ENCODE assay signal across 20 cellular contexts in genomic region chr9:134712922-134713321, GRCh38.
DNase-seq lines count a peak whose midpoint lies in the region; ATAC-seq and TF ChIP-seq lines count a peak whose summit lies in the region.
"Had no signal": no experiment of that assay in that cellular context is flagged by ENCODE, and none has a peak within 500 bp of the region (broad histone marks: within the 10 kb centered on the region; RNA-seq: fewer than 3 reads in every experiment).

No MANE protein-coding gene starts in this region.

- peak overlapping the region in 1 of 2 donors; percentile 47 for H3K4me3 ChIP-seq in stomach smooth muscle (ENCODE audit: low read length in 2 of 2)
- H3K4me3 ChIP-seq: upper lobe of right lung had no signal

- no peak overlapping the region for H3K4me3 Mint-ChIP-seq in activated naive CD4-positive, alpha-beta T cell treated with anti-CD3 and anti-CD28 coated beads for 36 hours
- H3K4me3 Mint-ChIP-seq in activated naive CD4-positive, alpha-beta T cell treated with anti-CD3 and anti-CD28 coated beads, Interleukin-2, amount 10 ng/mL, durations not matched to agents 7 days and 5 days, result no peak overlapping the region
- H3K4me3 Mint-ChIP-seq in effector memory CD8-positive, alpha-beta T cell, result no peak overlapping the region
- no peak overlapping the region for H3K4me3 Mint-ChIP-seq in natural killer cell
- H3K4me3 Mint-ChIP-seq in activated CD4-positive, alpha-beta T cell treated with anti-CD3 and anti-CD28 coated beads, Interleukin-2, amount 10 ng/mL, durations not matched to agents 7 days and 5 days, result no peak overlapping the region
- H3K4me3 Mint-ChIP-seq: activated CD8-positive, alpha-beta T cell treated with anti-CD3 and anti-CD28 coated beads for 36 hours; activated T-cell treated with anti-CD3 and anti-CD28 coated beads, Interleukin-2, amount 50 U/mL, for 4 hours had no signal

- no peaks in the 10 kb centered on the region for H3K27me3 Mint-ChIP-seq in activated naive CD4-positive, alpha-beta T cell treated with anti-CD3 and anti-CD28 coated beads for 36 hours (ENCODE audit: low read depth)
- H3K27me3 Mint-ChIP-seq in activated naive CD4-positive, alpha-beta T cell treated with anti-CD3 and anti-CD28 coated beads, Interleukin-2, amount 10 ng/mL, durations not matched to agents 7 days and 5 days, result no peaks in the 10 kb centered on the region
- H3K27me3 Mint-ChIP-seq in effector memory CD8-positive, alpha-beta T cell, result no peaks in the 10 kb centered on the region
- H3K27me3 Mint-ChIP-seq in natural killer cell (ENCODE audit: low read depth in 2 of 2), result no peaks in the 10 kb centered on the region
- no peaks in the 10 kb centered on the region for H3K27me3 Mint-ChIP-seq in activated CD4-positive, alpha-beta T cell treated with anti-CD3 and anti-CD28 coated beads, Interleukin-2, amount 10 ng/mL, durations not matched to agents 7 days and 5 days
- H3K27me3 Mint-ChIP-seq: activated CD8-positive, alpha-beta T cell treated with anti-CD3 and anti-CD28 coated beads for 36 hours had no signal

- peaks cover 69% of the 10 kb centered on the region for H3K4me1 ChIP-seq in stomach smooth muscle (ENCODE audit: control insufficient read depth, insufficient read depth, low read length)

- H3K27ac ChIP-seq in stomach smooth muscle (ENCODE audit: low read length), result peak overlapping the region; percentile 99
- no peak overlapping the region for H3K27ac ChIP-seq in caudate nucleus (ENCODE audit: low read depth, low read length)
- H3K27ac ChIP-seq: neutrophil, upper lobe of right lung had no signal

- H3K9ac ChIP-seq in stomach smooth muscle (ENCODE audit: low read length in 2 of 2), result peak overlapping the region; percentile 21 to 27

- no peaks in the 10 kb centered on the region for H3K27me3 ChIP-seq in stomach smooth muscle (ENCODE audit: control insufficient read depth in 1 of 2, insufficient read depth in 2 of 2, low read length in 2 of 2)
- H3K27me3 ChIP-seq: BE2C, neutrophil, upper lobe of right lung had no signal

- H3K36me3 Mint-ChIP-seq in activated naive CD4-positive, alpha-beta T cell treated with anti-CD3 and anti-CD28 coated beads for 36 hours (ENCODE audit: low read depth), result no peaks in the 10 kb centered on the region
- peaks cover 1% of the 10 kb centered on the region for H3K36me3 Mint-ChIP-seq in activated naive CD4-positive, alpha-beta T cell treated with anti-CD3 and anti-CD28 coated beads, Interleukin-2, amount 10 ng/mL, durations not matched to agents 7 days and 5 days
- H3K36me3 Mint-ChIP-seq in effector memory CD8-positive, alpha-beta T cell (ENCODE audit: insufficient read depth), result peaks cover 3% of the 10 kb centered on the region
- H3K36me3 Mint-ChIP-seq in natural killer cell, result no peaks in the 10 kb centered on the region
- H3K36me3 Mint-ChIP-seq in activated CD4-positive, alpha-beta T cell treated with anti-CD3 and anti-CD28 coated beads, Interleukin-2, amount 10 ng/mL, durations not matched to agents 7 days and 5 days (ENCODE audit: low read depth), result no peaks in the 10 kb centered on the region

- CTCF ChIA-PET in activated naive CD4-positive, alpha-beta T cell treated with anti-CD3 and anti-CD28 coated beads for 36 hours (lab: Charles Lee), result no interaction called here
- CTCF ChIA-PET in activated naive CD4-positive, alpha-beta T cell treated with anti-CD3 and anti-CD28 coated beads, Interleukin-2, amount 10 ng/mL, durations not matched to agents 7 days and 5 days (lab: Charles Lee), result no interaction called here
- CTCF ChIA-PET in activated CD4-positive, alpha-beta T cell treated with anti-CD3 and anti-CD28 coated beads, Interleukin-2, amount 10 ng/mL, durations not matched to agents 7 days and 5 days (lab: Charles Lee), result no interaction called here

- POLR2A ChIA-PET in activated CD4-positive, alpha-beta T cell treated with anti-CD3 and anti-CD28 coated beads, Interleukin-2, amount 10 ng/mL, durations not matched to agents 7 days and 5 days (lab: Charles Lee), result no interaction called here

- peaks cover 1% of the 10 kb centered on the region for H3K4me1 Mint-ChIP-seq in activated naive CD4-positive, alpha-beta T cell treated with anti-CD3 and anti-CD28 coated beads for 36 hours (ENCODE audit: low read depth)
- H3K4me1 Mint-ChIP-seq in activated naive CD4-positive, alpha-beta T cell treated with anti-CD3 and anti-CD28 coated beads, Interleukin-2, amount 10 ng/mL, durations not matched to agents 7 days and 5 days, result no peaks in the 10 kb centered on the region
- H3K4me1 Mint-ChIP-seq in effector memory CD8-positive, alpha-beta T cell (ENCODE audit: low read depth in 2 of 2), result peaks cover 0 to 16% of the 10 kb centered on the region in 2 donors
- H3K4me1 Mint-ChIP-seq in natural killer cell, result peaks cover 7 to 34% of the 10 kb centered on the region in 2 donors
- no peaks in the 10 kb centered on the region for H3K4me1 Mint-ChIP-seq in activated CD4-positive, alpha-beta T cell treated with anti-CD3 and anti-CD28 coated beads, Interleukin-2, amount 10 ng/mL, durations not matched to agents 7 days and 5 days

- DNase-seq in activated naive CD4-positive, alpha-beta T cell treated with anti-CD3 and anti-CD28 coated beads for 36 hours, result no peak
- no peak for DNase-seq in activated naive CD4-positive, alpha-beta T cell treated with anti-CD3 and anti-CD28 coated beads, Interleukin-2, amount 10 ng/mL, durations not matched to agents 7 days and 5 days
- no peak for DNase-seq in effector memory CD8-positive, alpha-beta T cell
- no peak for DNase-seq in natural killer cell
- DNase-seq in caudate nucleus (lab: John Stamatoyannopoulos, UW), result no peak
- no peak for DNase-seq in activated CD4-positive, alpha-beta T cell treated with anti-CD3 and anti-CD28 coated beads, Interleukin-2, amount 10 ng/mL, durations not matched to agents 7 days and 5 days
- no peak for DNase-seq in activated CD4-positive, alpha-beta T cell treated with anti-CD3 and anti-CD28 coated beads, Interleukin-2, amount 50 U/mL, for 48 hours
- DNase-seq: 8988T; activated CD8-positive, alpha-beta T cell treated with anti-CD3 and anti-CD28 coated beads for 36 hours; activated T-cell treated with anti-CD3 and anti-CD28 coated beads, Interleukin-2, amount 50 U/mL, for 4 hours; BE2C; kidney glomerular epithelial cell; NCI-H1105 treated with DMSO at 0.1 percent for 48 hours; NCI-H526 treated with DMSO at 0.1 percent for 48 hours; retina; stimulated activated naive CD4-positive, alpha-beta T cell; T-helper 2 cell; upper lobe of right lung had no signal

- intact Hi-C loops in activated naive CD4-positive, alpha-beta T cell treated with anti-CD3 and anti-CD28 coated beads for 36 hours (cut with micrococcal nuclease), result no loop called here
- intact Hi-C loops in natural killer cell (cut with micrococcal nuclease), result no loop called here

- ATAC-seq in effector memory CD8-positive, alpha-beta T cell (replicated peaks), result no peak
- ATAC-seq in natural killer cell, result no peak
- ATAC-seq: activated CD8-positive, alpha-beta T cell treated with anti-CD3 and anti-CD28 coated beads for 36 hours; activated T-cell treated with anti-CD3 and anti-CD28 coated beads, Interleukin-2, amount 50 U/mL, for 4 hours; upper lobe of right lung had no signal

- peaks cover 7 to 9% of the 10 kb centered on the region in 2 donors for H3K36me3 ChIP-seq in stomach smooth muscle (ENCODE audit: control insufficient read depth in 2 of 2, insufficient read depth in 2 of 2, low read length in 2 of 2)
- H3K36me3 ChIP-seq: BE2C, neutrophil, upper lobe of right lung had no signal

- peak overlapping the region; percentile 24 for H3K27ac Mint-ChIP-seq in activated naive CD4-positive, alpha-beta T cell treated with anti-CD3 and anti-CD28 coated beads for 36 hours
- no peak overlapping the region for H3K27ac Mint-ChIP-seq in activated naive CD4-positive, alpha-beta T cell treated with anti-CD3 and anti-CD28 coated beads, Interleukin-2, amount 10 ng/mL, durations not matched to agents 7 days and 5 days
- H3K27ac Mint-ChIP-seq in effector memory CD8-positive, alpha-beta T cell, result peak overlapping the region; percentile 73 to 92
- H3K27ac Mint-ChIP-seq in natural killer cell, result peak overlapping the region; percentile 14 to 70
- no peak overlapping the region for H3K27ac Mint-ChIP-seq in activated CD4-positive, alpha-beta T cell treated with anti-CD3 and anti-CD28 coated beads, Interleukin-2, amount 10 ng/mL, durations not matched to agents 7 days and 5 days
- H3K27ac Mint-ChIP-seq: activated CD8-positive, alpha-beta T cell treated with anti-CD3 and anti-CD28 coated beads for 36 hours had no signal

- no peaks in the 10 kb centered on the region for H3K9me3 Mint-ChIP-seq in activated naive CD4-positive, alpha-beta T cell treated with anti-CD3 and anti-CD28 coated beads for 36 hours
- peaks cover 18% of the 10 kb centered on the region for H3K9me3 Mint-ChIP-seq in activated naive CD4-positive, alpha-beta T cell treated with anti-CD3 and anti-CD28 coated beads, Interleukin-2, amount 10 ng/mL, durations not matched to agents 7 days and 5 days
- H3K9me3 Mint-ChIP-seq in effector memory CD8-positive, alpha-beta T cell, result peaks cover 0 to 10% of the 10 kb centered on the region in 2 donors
- H3K9me3 Mint-ChIP-seq in natural killer cell, result peaks cover 6% of the 10 kb centered on the region in 2 donors
- H3K9me3 Mint-ChIP-seq in activated CD4-positive, alpha-beta T cell treated with anti-CD3 and anti-CD28 coated beads, Interleukin-2, amount 10 ng/mL, durations not matched to agents 7 days and 5 days, result peaks cover 18% of the 10 kb centered on the region
- H3K9me3 Mint-ChIP-seq: activated T-cell treated with anti-CD3 and anti-CD28 coated beads, Interleukin-2, amount 50 U/mL, for 4 hours had no signal

- no peak for TF ChIP-seq CTCF in natural killer cell (IDR thresholded peaks at IDR 0.05)

- H3K9me3 ChIP-seq in stomach smooth muscle (ENCODE audit: control insufficient read depth in 2 of 2, low read length in 2 of 2), result no peaks in the 10 kb centered on the region
- H3K9me3 ChIP-seq: BE2C, neutrophil, upper lobe of right lung had no signal

Comparison
In these comparisons a context has a peak if more than half of its experiments do, and no peak if none do; other contexts are left out.
1. H3K27ac Mint-ChIP-seq: peak in activated naive CD4-positive, alpha-beta T cell treated with anti-CD3 and anti-CD28 coated beads for 36 hours (single experiment), effector memory CD8-positive, alpha-beta T cell (2 of 2) and natural killer cell (2 of 2); none in activated naive CD4-positive, alpha-beta T cell treated with anti-CD3 and anti-CD28 coated beads, Interleukin-2, amount 10 ng/mL, durations not matched to agents 7 days and 5 days (single experiment) and activated CD4-positive, alpha-beta T cell treated with anti-CD3 and anti-CD28 coated beads, Interleukin-2, amount 10 ng/mL, durations not matched to agents 7 days and 5 days (single experiment).